ENCODE assay signal across 8 cellular contexts in genomic region chr19:21483589-21484170, GRCh38. TPM values are rescaled to one million over a fixed set of nuclear protein-coding genes. Genes with fewer than 3 reads are reported as not detected.
DNase-seq lines count a peak whose midpoint lies in the region; ATAC-seq, FAIRE-seq and TF ChIP-seq lines count a peak whose summit lies in the region.

No MANE protein-coding gene starts in this region.

- peak overlapping the region; percentile 25 to 32 for H3K27ac ChIP-seq in breast epithelium

- no peaks in the 10 kb centered on the region for H3K4me1 ChIP-seq in breast epithelium
- H3K4me1 ChIP-seq in mucosa of descending colon (ENCODE audit: low read depth) = no peaks in the 10 kb centered on the region

- ATAC-seq in mucosa of descending colon (peak; percentile 80), HG03439 (IDR thresholded peaks at IDR 0.05; ENCODE audit: unreplicated experiment) (no peak), HG02981 (IDR thresholded peaks at IDR 0.05; ENCODE audit: unreplicated experiment) (no peak)

- TF ChIP-seq CTCF in breast epithelium (IDR thresholded peaks at IDR 0.05) = peak; percentile 49 to 59 (median 57)
- TF ChIP-seq CTCF in mucosa of descending colon (IDR thresholded peaks at IDR 0.05) = peak; percentile 59

- DNase-seq in GM12891 (ENCODE audit: insufficient read length, low spot score) (peak; percentile 53), T-helper 9 cell (peak; percentile 59), breast epithelium (ENCODE audit: low spot score in 2 of 2) (peak; percentile 46 to 75), mucosa of descending colon (peak; percentile 61 to 73 (median 61)), T1000 (lab: John Stamatoyannopoulos, UW) (no peak)
- peak; percentile 19 for DNase-seq in stimulated activated naive CD4-positive, alpha-beta T cell treated with Interleukin-2 at 50 U/mL for 16 hours (lab: John Stamatoyannopoulos, UW)

- H3K9me3 ChIP-seq in breast epithelium (peaks cover 0 to 7% of the 10 kb centered on the region in 2 donors), mucosa of descending colon (no peaks in the 10 kb centered on the region)

- peak overlapping the region in 2 of 3 donors; percentile 46 to 47 for H3K4me3 ChIP-seq in breast epithelium
- H3K4me3 ChIP-seq in mucosa of descending colon = no peak overlapping the region

- TF ChIP-seq POLR2A in GM12891 (IDR thresholded peaks at IDR 0.05; ENCODE audit: low read depth, low read length) (no peak), breast epithelium (IDR thresholded peaks at IDR 0.05) (no peak)

- no peaks in the 10 kb centered on the region for H3K27me3 ChIP-seq in breast epithelium

- FAIRE-seq in GM12891 (lab: Jason Lieb, UNC) = peak; percentile 13

- no peaks in the 10 kb centered on the region for H3K36me3 ChIP-seq in breast epithelium
- H3K36me3 ChIP-seq in mucosa of descending colon (ENCODE audit: low read depth) = no peaks in the 10 kb centered on the region

- intact Hi-C loops in breast epithelium (cut with DNase I; ENCODE audit: low total_unique reads) (no loop called here), mucosa of descending colon (cut with DNase I, micrococcal nuclease) (loop anchor here in 1 of 2 donors (5.0 kb wide), 1 partner anchor 281 kb away; no protein-coding TSS in a partner anchor)

TF ChIP-seq in GM12891, 5 proteins besides CTCF, POLR2A, EP300 and RAD21:
- TF ChIP-seq TAF1 (IDR thresholded peaks at IDR 0.05; ENCODE audit: low read depth, low read length) = no peak
- TF ChIP-seq POU2F2 (IDR thresholded peaks at IDR 0.05; ENCODE audit: low read depth, low read length) = no peak
- no peak for TF ChIP-seq POLR2AphosphoS5 (IDR thresholded peaks at IDR 0.05; ENCODE audit: low read depth, low read length)
- no peak for TF ChIP-seq PAX5 (IDR thresholded peaks at IDR 0.05; ENCODE audit: insufficient read depth, low read length, severe bottlenecking)
- no peak for TF ChIP-seq SPI1 (IDR thresholded peaks at IDR 0.05; ENCODE audit: low read depth, low read length)

RNA-seq across cellular contexts. Expression of gene ZNF429, which starts 21.7 kb away (rescaled TPM):
- 5.9 TPM for polyA plus RNA-seq in GM12891 (2012; ENCODE audit: low read depth, missing spikeins)
- total RNA-seq in breast epithelium (10 to 100 TPM; 12.8 to 35.4 (median 30.5) TPM), mucosa of descending colon (10 to 100 TPM; 16.5 to 18.7 (median 16.6) TPM)
